In genomic region chr4:169254546-169254983, GRCh38 we compare ENCODE assay signal across 11 cellular contexts. TPM values are rescaled to one million over a fixed set of nuclear protein-coding genes. Genes with fewer than 3 reads are reported as not detected.
A peak's percentile ranks its signal among the peaks of the same experiment; 100 is the strongest.
DNase-seq lines count a peak whose midpoint lies in the region; ATAC-seq and TF ChIP-seq lines count a peak whose summit lies in the region.
"Had no signal": no experiment of that assay in that cellular context is flagged by ENCODE, and none has a peak within 500 bp of the region (broad histone marks: within the 10 kb centered on the region; RNA-seq: fewer than 3 reads in every experiment).

No MANE protein-coding gene starts in this region.

- WGBS in heart left ventricle, 4 donors = 42 to 45% (median 43%) methylated on average over 5 of the region's 5 CpGs
- WGBS in smooth muscle cell (ENCODE audit: low lambda C conversion rate) = 14% methylated on average over 5 of the region's 5 CpGs

- H3K9me2 ChIP-seq in GM23338 (ENCODE audit: insufficient read depth) = no peaks in the 10 kb centered on the region

- no peak overlapping the region for H3K4me3 Mint-ChIP-seq in GM23338
- H3K4me3 Mint-ChIP-seq in CD4-positive, alpha-beta T cell = no peak overlapping the region

- intact Hi-C loops in heart left ventricle (cut with DNase I) = no loop called here
- intact Hi-C loops in CD4-positive, alpha-beta T cell (cut with DNase I, micrococcal nuclease) = no loop called here

- H3K79me2 ChIP-seq in GM23338 (replicated peaks; ENCODE audit: insufficient read depth) = peaks cover 94% of the 10 kb centered on the region
- H3K79me2 ChIP-seq in smooth muscle cell (ENCODE audit: low read depth) = peaks cover 88% of the 10 kb centered on the region

- H3K4me1 Mint-ChIP-seq in GM23338 = peaks cover 71% of the 10 kb centered on the region
- H3K4me1 Mint-ChIP-seq in CD4-positive, alpha-beta T cell (ENCODE audit: low read depth) = no peaks in the 10 kb centered on the region

- no peak overlapping the region for H3K4me2 ChIP-seq in GM23338
- peak overlapping the region; percentile 54 for H3K4me2 ChIP-seq in smooth muscle cell

- H3K9me3 ChIP-seq in heart left ventricle = no peaks in the 10 kb centered on the region
- H3K9me3 ChIP-seq in smooth muscle cell (replicated peaks; ENCODE audit: low read depth) = no peaks in the 10 kb centered on the region
- no peaks in the 10 kb centered on the region for H3K9me3 ChIP-seq in CD4-positive, alpha-beta T cell (ENCODE audit: control insufficient read depth, low read length)

- ATAC-seq in GM23338 (no peak), heart left ventricle (peak in 3 of 4 donors; percentile 47 to 65 (median 51)), GM21367 (IDR thresholded peaks at IDR 0.05; ENCODE audit: unreplicated experiment) (no peak)
- no peak for ATAC-seq in CD4-positive, alpha-beta T cell (ENCODE audit: poor library complexity)

- no peaks in the 10 kb centered on the region for H4K20me1 ChIP-seq in GM23338 (replicated peaks; ENCODE audit: insufficient read depth)
- peaks cover 84% of the 10 kb centered on the region for H4K20me1 ChIP-seq in smooth muscle cell (ENCODE audit: low read depth)

- TF ChIP-seq POLR2A in heart left ventricle (IDR thresholded peaks at IDR 0.05) = no peak

- POLR2A ChIA-PET in CD4-positive, alpha-beta T cell (lab: Charles Lee) = no interaction called here

- no peaks in the 10 kb centered on the region for H3K27me3 Mint-ChIP-seq in GM23338 (ENCODE audit: insufficient read depth, low read depth, poor library complexity)
- peaks cover 19% of the 10 kb centered on the region for H3K27me3 Mint-ChIP-seq in CD4-positive, alpha-beta T cell

- H3F3A ChIP-seq in GM23338 (replicated peaks; ENCODE audit: low read depth) (no peaks in the 10 kb centered on the region), smooth muscle cell (ENCODE audit: low read depth) (peaks cover 4% of the 10 kb centered on the region)

- H2AFZ ChIP-seq in GM23338 (no peak overlapping the region), smooth muscle cell (ENCODE audit: low read depth) (no peak overlapping the region)

- no peak overlapping the region for H3K9ac ChIP-seq in smooth muscle cell (ENCODE audit: low read depth)

- no peaks in the 10 kb centered on the region for H3K9me3 Mint-ChIP-seq in GM23338
- no peaks in the 10 kb centered on the region for H3K9me3 Mint-ChIP-seq in CD4-positive, alpha-beta T cell

- H3K4me1 ChIP-seq in GM23338 (ENCODE audit: insufficient read depth) (peaks cover 72% of the 10 kb centered on the region), heart left ventricle (peaks cover 0 to 86% (median 77%) of the 10 kb centered on the region in 12 donors), smooth muscle cell (ENCODE audit: low read depth) (peaks cover 69% of the 10 kb centered on the region)

- H3K27ac ChIP-seq in GM23338 (ENCODE audit: low read depth) (no peak overlapping the region), heart left ventricle (peak overlapping the region in 4 of 12 donors; percentile 14 to 21 (median 15)), smooth muscle cell (ENCODE audit: low read depth) (peak overlapping the region; percentile 57)
- no peak overlapping the region for H3K27ac ChIP-seq in CD4-positive, alpha-beta T cell (ENCODE audit: low read depth, low read length)

- peak overlapping the region; percentile 49 for H3K27ac Mint-ChIP-seq in GM23338
- H3K27ac Mint-ChIP-seq in CD4-positive, alpha-beta T cell = no peak overlapping the region

- no peaks in the 10 kb centered on the region for H3K36me3 ChIP-seq in GM23338 (ENCODE audit: insufficient read depth)
- no peaks in the 10 kb centered on the region for H3K36me3 ChIP-seq in heart left ventricle
- no peaks in the 10 kb centered on the region for H3K36me3 ChIP-seq in smooth muscle cell (ENCODE audit: low read depth)

- H3K4me3 ChIP-seq in GM23338 = no peak overlapping the region
- H3K4me3 ChIP-seq in WI38 (ENCODE audit: low read depth, low read length) = peak overlapping the region; percentile 0; the same call in 1 of the 2 replicates
- no peak overlapping the region for H3K4me3 ChIP-seq in heart left ventricle
- H3K4me3 ChIP-seq in smooth muscle cell = no peak overlapping the region

- CTCF ChIA-PET in CD4-positive, alpha-beta T cell (lab: Charles Lee) = no interaction called here

- no peak for DNase-seq in GM23338 (ENCODE audit: low spot score)
- DNase-seq in heart left ventricle = peak in 3 of 5 donors; percentile 35 to 49 (median 43)
- DNase-seq in smooth muscle cell (lab: John Stamatoyannopoulos, UW; ENCODE audit: unreplicated experiment) = no peak
- DNase-seq in UCSD-AML1 (lab: John Stamatoyannopoulos, UW; ENCODE audit: unreplicated experiment) = no peak
- no peak for DNase-seq in activated effector memory CD4-positive, alpha-beta T cell treated with Interleukin-2 at 50 U/mL for 16 hours
- no peak for DNase-seq in CD4-positive, alpha-beta T cell
- DNase-seq: GOT3, head of caudate nucleus, nucleus accumbens had no signal

- H3K36me3 Mint-ChIP-seq in GM23338 (ENCODE audit: low read depth) = 0 out of 3 replicates have a peak, but pooled peaks cover under 1% of the 10 kb centered on the region
- H3K36me3 Mint-ChIP-seq in CD4-positive, alpha-beta T cell (ENCODE audit: low read depth) = no peaks in the 10 kb centered on the region

- no peaks in the 10 kb centered on the region for H3K27me3 ChIP-seq in GM23338 (ENCODE audit: insufficient read depth)
- no peaks in the 10 kb centered on the region for H3K27me3 ChIP-seq in heart left ventricle
- no peaks in the 10 kb centered on the region for H3K27me3 ChIP-seq in smooth muscle cell (ENCODE audit: low read depth)
- peaks cover 3% of the 10 kb centered on the region for H3K27me3 ChIP-seq in CD4-positive, alpha-beta T cell (ENCODE audit: control insufficient read depth, insufficient read depth, low read length)

- TF ChIP-seq CTCF in GM23338 (conservative IDR thresholded peaks at IDR 0.05; ENCODE audit: low read depth in 2 of 2) (no peak), WI38 (IDR thresholded peaks at IDR 0.05; ENCODE audit: low read depth, low read length) (no peak), heart left ventricle (IDR thresholded peaks at IDR 0.05) (no peak), smooth muscle cell (IDR thresholded peaks at IDR 0.05; ENCODE audit: borderline replicate concordance, insufficient read depth, poor library complexity, severe bottlenecking) (no peak)
- TF ChIP-seq CTCF in CD4-positive, alpha-beta T cell (IDR thresholded peaks at IDR 0.05) = no peak

TF ChIP-seq in GM23338, 12 proteins besides CTCF, POLR2A, EP300 and RAD21:
- TF ChIP-seq NANOG (IDR thresholded peaks at IDR 0.05; ENCODE audit: borderline replicate concordance) (no peak), EZH2phosphoT487 (IDR thresholded peaks at IDR 0.05; ENCODE audit: unreplicated experiment) (no peak), REST (IDR thresholded peaks at IDR 0.05; ENCODE audit: unreplicated experiment) (no peak), JUNB (IDR thresholded peaks at IDR 0.05; ENCODE audit: unreplicated experiment) (no peak)

RNA-seq across cellular contexts. Expression of gene SH3RF1, which starts 16.2 kb away (rescaled TPM):
- 12.4 and 22.9 TPM in 2 replicates for total RNA-seq in GM23338 (2014; rRNA removed; shearing (Covaris generic))
- 6.2 and 7.8 TPM in 2 replicates for polyA plus RNA-seq in GM23338 (2016; fragmentation: Nextera tagmentation; extraction: Ambion mirVana)
- total RNA-seq in heart left ventricle = 10 to 100 TPM in 5 of 9 donors, 1 to 10 TPM in 4; 7.1 to 17.2 (median 10.2) TPM
- 1 to 10 TPM; 1.7 to 6.6 TPM for polyA plus RNA-seq in heart left ventricle
- total RNA-seq in smooth muscle cell = 5.2 and 10.2 TPM in 2 replicates
- polyA plus RNA-seq in smooth muscle cell = 9.4 and 17.9 TPM in 2 replicates
- under 1 TPM in 1 of 2 experiments, not detected in 1; 0.25 TPM for total RNA-seq in CD4-positive, alpha-beta T cell

Comparison
In these comparisons a context has a peak if more than half of its experiments do, and no peak if none do; other contexts are left out.
1. ATAC-seq: peak in heart left ventricle (3 of 4); none in GM23338 (single experiment), GM21367 (single experiment) and CD4-positive, alpha-beta T cell (single experiment).
2. DNase-seq: peak in heart left ventricle (3 of 5); none in GM23338 (single experiment), smooth muscle cell (single experiment), UCSD-AML1 (single experiment), activated effector memory CD4-positive, alpha-beta T cell treated with Interleukin-2 at 50 U/mL for 16 hours (single experiment) and CD4-positive, alpha-beta T cell (0 of 10).